ENCODE assay signal across 23 cellular contexts in the genomic region with DNA sequence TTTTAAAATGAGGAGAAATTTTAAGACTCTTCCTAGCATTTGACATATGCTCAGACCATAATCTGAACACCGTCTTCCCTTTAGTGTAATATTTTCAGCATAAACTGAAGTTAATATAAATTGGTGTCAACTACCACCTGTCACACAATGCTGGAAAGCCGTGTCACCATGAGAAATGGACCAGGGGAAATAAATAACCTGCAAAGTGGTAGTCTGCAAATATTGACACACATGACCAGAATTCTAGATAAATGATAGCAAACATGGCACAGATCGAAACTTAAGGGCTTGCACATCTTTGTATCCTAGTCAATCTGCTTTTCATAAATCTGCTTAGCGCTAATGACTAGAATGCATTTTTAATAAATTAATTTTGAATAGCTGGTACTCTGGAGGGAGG.
"Had no signal": no experiment of that assay in that cellular context is flagged by ENCODE, and none has a peak within 500 bp of the region (broad histone marks: within the 10 kb centered on the region; RNA-seq: fewer than 3 reads in every experiment).

No MANE protein-coding gene starts in this region.

- H3K27me3 ChIP-seq: brain microvascular endothelial cell, dorsolateral prefrontal cortex, transverse colon, uterus had no signal

- ATAC-seq: mucosa of descending colon, psoas muscle, right cardiac atrium had no signal

- H3K36me3 ChIP-seq: brain microvascular endothelial cell, transverse colon, uterus had no signal

- H3K27ac ChIP-seq: brain microvascular endothelial cell, dorsolateral prefrontal cortex, epithelial cell of prostate, psoas muscle, skin epidermis, transverse colon, uterus had no signal

- H3K4me3 ChIP-seq: dorsolateral prefrontal cortex, mucosa of descending colon, psoas muscle, skin epidermis, transverse colon, uterus had no signal

- H3K4me1 ChIP-seq: psoas muscle, transverse colon, uterus had no signal

- DNase-seq: activated CD4-positive, alpha-beta T cell treated with anti-CD3 and anti-CD28 coated beads for 1 hour; activated CD8-positive, alpha-beta memory T cell treated with anti-CD3 and anti-CD28 coated beads for 24 hours; activated CD8-positive, alpha-beta memory T cell treated with anti-CD3 and anti-CD28 coated beads, Interleukin-2, amount 50 U/mL, for 48 hours; activated effector memory CD4-positive, alpha-beta T cell treated with Interleukin-2 at 50 U/mL for 16 hours; activated naive CD4-positive, alpha-beta T cell treated with anti-CD3 and anti-CD28 coated beads, Interleukin-2, amount 10 ng/mL, durations not matched to agents 7 days and 5 days; activated T-cell treated with anti-CD3 and anti-CD28 coated beads, Interleukin-2, amount 50 U/mL, for 48 hours; aorta; brain microvascular endothelial cell; central memory CD4-positive, alpha-beta T cell; dorsolateral prefrontal cortex; endodermal cell; foreskin fibroblast; hippocampal formation; islet precursor cell; mammary epithelial cell; mucosa of descending colon; naive B cell; psoas muscle; right cardiac atrium; transverse colon; uterus had no signal
